ENCODE assay signal across 8 cellular contexts in the genomic region with DNA sequence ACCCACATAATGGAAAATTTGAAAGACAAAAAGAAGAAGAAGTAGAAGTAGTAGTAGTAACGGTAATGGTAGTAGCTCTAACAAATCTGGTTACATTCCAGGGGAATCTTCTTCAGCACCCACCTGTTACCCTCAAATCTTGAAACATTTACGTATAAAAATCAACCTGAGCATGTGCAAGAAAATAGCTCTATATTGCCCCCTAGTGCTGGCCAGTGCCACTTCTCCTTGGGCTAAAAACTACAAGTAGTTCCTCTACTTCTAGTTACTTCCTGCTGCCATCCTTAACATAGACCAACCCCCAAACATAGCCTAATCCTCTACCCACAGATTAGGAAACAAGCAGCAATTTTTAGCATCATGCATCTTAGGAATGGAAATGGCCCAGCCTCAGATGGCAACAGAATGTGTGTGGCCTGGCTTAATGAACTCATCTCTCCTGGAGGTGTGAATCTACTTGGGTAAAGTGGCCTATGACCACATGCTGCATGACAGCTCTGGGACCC. TPM values are rescaled to one million over a fixed set of nuclear protein-coding genes. Genes with fewer than 3 reads are reported as not detected.
A peak's percentile ranks its signal among the peaks of the same experiment; 100 is the strongest.
DNase-seq lines count a peak whose midpoint lies in the region; TF ChIP-seq lines count a peak whose summit lies in the region.

No MANE protein-coding gene starts in this region.

- peak; percentile 52 for DNase-seq in activated naive CD4-positive, alpha-beta T cell treated with anti-CD3 and anti-CD28 coated beads for 36 hours
- no peak for DNase-seq in activated naive CD4-positive, alpha-beta T cell treated with Interleukin-2 at 50 U/mL for 16 hours
- DNase-seq in HFF-Myc (ENCODE audit: extremely low read depth, low read depth) (peak; percentile 77), MV-4-11 (lab: John Stamatoyannopoulos, UW) (peak; percentile 94), T1000 (lab: John Stamatoyannopoulos, UW) (peak; percentile 20), fibroblast of villous mesenchyme (ENCODE audit: low read depth) (peak; percentile 93), neuronal stem cell (ENCODE audit: low spot score) (peak; percentile 54), NCI-H1436 (lab: John Stamatoyannopoulos, UW) (no peak)

- intact Hi-C loops in activated naive CD4-positive, alpha-beta T cell treated with anti-CD3 and anti-CD28 coated beads for 36 hours (cut with micrococcal nuclease) = loop anchor here (5.0 kb wide), 2 partner anchors 856 to 1156 kb away; no protein-coding TSS in a partner anchor

- no peak overlapping the region for H3K27ac ChIP-seq in neuronal stem cell (replicated peaks; ENCODE audit: low read length)

- H3K9ac ChIP-seq in neuronal stem cell (ENCODE audit: low read depth, low read length, poor library complexity) = no peak overlapping the region

- H2BK120ac ChIP-seq in neuronal stem cell (ENCODE audit: low read depth, low read length) = no peak overlapping the region

- H3K79me1 ChIP-seq in neuronal stem cell (ENCODE audit: low read depth, low read length) = no peaks in the 10 kb centered on the region

- no peak overlapping the region for H3K18ac ChIP-seq in neuronal stem cell (ENCODE audit: low read length)

- H3K9me3 Mint-ChIP-seq in activated naive CD4-positive, alpha-beta T cell treated with anti-CD3 and anti-CD28 coated beads for 36 hours = peaks cover 5% of the 10 kb centered on the region

- H3K27me3 ChIP-seq in neuronal stem cell (ENCODE audit: control insufficient read depth in 3 of 3, insufficient read depth in 3 of 3, low read depth in 1 of 3, low read length in 3 of 3) = peaks cover 0 to 4% (median 0%) of the 10 kb centered on the region in 3 experiments

- H2AFZ ChIP-seq in neuronal stem cell (ENCODE audit: low read length) = no peak overlapping the region

- no peak overlapping the region for H4K8ac ChIP-seq in neuronal stem cell (ENCODE audit: low read depth, low read length)

- no peak overlapping the region for H2AK5ac ChIP-seq in neuronal stem cell (ENCODE audit: low read depth, low read length)

- no peak overlapping the region for H3K14ac ChIP-seq in neuronal stem cell (ENCODE audit: low read length)

- peaks cover 12% of the 10 kb centered on the region for H3K4me1 Mint-ChIP-seq in activated naive CD4-positive, alpha-beta T cell treated with anti-CD3 and anti-CD28 coated beads for 36 hours (ENCODE audit: low read depth)

- H3K27ac Mint-ChIP-seq in activated naive CD4-positive, alpha-beta T cell treated with anti-CD3 and anti-CD28 coated beads for 36 hours = no peak overlapping the region

- H3K9me3 ChIP-seq in neuronal stem cell (replicated peaks in 1 of 2; ENCODE audit: control insufficient read depth in 2 of 2, insufficient read depth in 1 of 2, low read depth in 1 of 2, low read length in 2 of 2) = no peaks in the 10 kb centered on the region

- H3K27me3 Mint-ChIP-seq in activated naive CD4-positive, alpha-beta T cell treated with anti-CD3 and anti-CD28 coated beads for 36 hours (ENCODE audit: low read depth) = peaks cover 57% of the 10 kb centered on the region

- H3K4me3 Mint-ChIP-seq in activated naive CD4-positive, alpha-beta T cell treated with anti-CD3 and anti-CD28 coated beads for 36 hours = no peak overlapping the region

- H2BK12ac ChIP-seq in neuronal stem cell (ENCODE audit: low read length) = no peak overlapping the region

- no peak overlapping the region for H3K23ac ChIP-seq in neuronal stem cell (ENCODE audit: low read depth, low read length, poor library complexity)

- CTCF ChIA-PET in activated naive CD4-positive, alpha-beta T cell treated with anti-CD3 and anti-CD28 coated beads for 36 hours (lab: Charles Lee) = interaction anchor here (0.6 to 1.4 kb wide), 2 partner anchors 11 to 435 kb away, joined by 3 to 4 read pairs; no protein-coding TSS in a partner anchor

- no peak overlapping the region for H3K4me2 ChIP-seq in neuronal stem cell (ENCODE audit: insufficient read depth, low read length, poor library complexity, severe bottlenecking)

- no peak overlapping the region for H4K91ac ChIP-seq in neuronal stem cell (ENCODE audit: low read depth, low read length, poor library complexity)

- no peak overlapping the region for H2BK15ac ChIP-seq in neuronal stem cell (ENCODE audit: low read length)

- TF ChIP-seq CTCF in HFF-Myc (IDR thresholded peaks at IDR 0.05; ENCODE audit: low read depth, low read length, missing control alignments) (peak; percentile 78), fibroblast of villous mesenchyme (IDR thresholded peaks at IDR 0.05; ENCODE audit: insufficient read depth, low read depth, low read length) (peak; percentile 85)

- peaks cover 0 to 19% of the 10 kb centered on the region in 2 donors for H3K4me1 ChIP-seq in neuronal stem cell (ENCODE audit: control insufficient read depth in 2 of 2, insufficient read depth in 1 of 2, low read depth in 1 of 2, low read length in 2 of 2)

- no peak overlapping the region for H2BK5ac ChIP-seq in neuronal stem cell (ENCODE audit: low read length)

- H3K4ac ChIP-seq in neuronal stem cell (ENCODE audit: low read length) = no peak overlapping the region

- H3K4me3 ChIP-seq in HFF-Myc (replicated peaks; ENCODE audit: low read depth, low read length) (peak overlapping the region; percentile 72), fibroblast of villous mesenchyme (ENCODE audit: low read depth, low read length) (peak overlapping the region; percentile 93), neuronal stem cell (ENCODE audit: low read length in 2 of 2) (peak overlapping the region in 1 of 2 donors; percentile 57)

- no peaks in the 10 kb centered on the region for H3K36me3 ChIP-seq in neuronal stem cell (replicated peaks in 1 of 2; ENCODE audit: control insufficient read depth in 2 of 2, insufficient read depth in 2 of 2, low read length in 2 of 2)

- no CpG with 5 or more reads among the region's 2 CpGs for WGBS in neuronal stem cell (ENCODE audit: extremely low coverage in 2 of 2, insufficient read length in 2 of 2, insufficient replicate concordance in 1 of 2), 2 donors

- peaks cover 1% of the 10 kb centered on the region for H3K36me3 Mint-ChIP-seq in activated naive CD4-positive, alpha-beta T cell treated with anti-CD3 and anti-CD28 coated beads for 36 hours (ENCODE audit: low read depth)

RNA-seq across cellular contexts. Expression of a gene that starts 3.1 kb away (rescaled TPM):
- total RNA-seq in activated naive CD4-positive, alpha-beta T cell treated with anti-CD3 and anti-CD28 coated beads for 36 hours = not detected
- total RNA-seq in fibroblast of villous mesenchyme = 145 and 184 TPM in 2 replicates
- polyA plus RNA-seq in neuronal stem cell (2013, experiment 1 of 2) = 3.4 TPM
- 3.7 TPM for polyA plus RNA-seq in neuronal stem cell (2013, experiment 2 of 2)

Comparison
In these comparisons a context has a peak if more than half of its experiments do, and no peak if none do; other contexts are left out.
1. DNase-seq: peak in activated naive CD4-positive, alpha-beta T cell treated with anti-CD3 and anti-CD28 coated beads for 36 hours (single experiment), HFF-Myc (single experiment), MV-4-11 (single experiment), T1000 (single experiment), fibroblast of villous mesenchyme (single experiment) and neuronal stem cell (single experiment); none in activated naive CD4-positive, alpha-beta T cell treated with Interleukin-2 at 50 U/mL for 16 hours (single experiment) and NCI-H1436 (single experiment).
2. RNA of a gene that starts 3.1 kb away (total RNA-seq): 145 to 184 TPM in fibroblast of villous mesenchyme; not detected in activated naive CD4-positive, alpha-beta T cell treated with anti-CD3 and anti-CD28 coated beads for 36 hours; every median in the first group is over 100 times any median in the second.